Comparison of ENCODE assay signal across 30 cellular contexts in the genomic region with DNA sequence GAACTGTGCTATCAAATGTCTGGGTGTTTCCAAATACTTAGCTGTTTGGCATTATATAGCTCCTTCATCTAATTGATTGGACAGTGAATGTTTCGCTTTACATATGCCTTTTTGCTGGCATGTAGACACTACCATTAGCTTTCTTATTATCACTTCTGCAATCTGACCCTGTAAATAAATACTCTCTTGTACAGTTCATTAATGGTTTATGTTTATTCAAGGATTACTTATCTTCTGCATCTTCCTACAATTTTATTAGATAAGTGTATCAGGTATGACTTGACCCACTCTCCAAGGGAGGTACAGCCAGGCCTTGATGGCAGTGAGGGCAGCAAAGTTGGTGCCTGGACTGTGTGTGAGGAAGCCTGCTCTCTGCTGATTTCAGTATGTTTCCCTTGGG.
"Had no signal": no experiment of that assay in that cellular context is flagged by ENCODE, and none has a peak within 500 bp of the region (broad histone marks: within the 10 kb centered on the region; RNA-seq: fewer than 3 reads in every experiment).

No MANE protein-coding gene starts in this region.

- H3K27ac ChIP-seq: left lung, lower lobe of right lung, pancreas, prostate gland, skin epidermis, stomach, testis, thyroid gland, transverse colon, upper lobe of right lung, uterus had no signal

- H3K27me3 ChIP-seq: left lung, pancreas, stomach, testis, thyroid gland, transverse colon, upper lobe of right lung, uterus had no signal

- H3K9me3 ChIP-seq: left lung, lower lobe of right lung, pancreas, prostate gland, stomach, testis, thyroid gland, transverse colon, upper lobe of right lung, uterus had no signal

- DNase-seq: immature natural killer cell; kidney; left colon; lower lobe of right lung; mammary epithelial cell; mesenchymal stem cell; naive thymus-derived CD8-positive, alpha-beta T cell; nucleus accumbens; pancreas; posterior cingulate gyrus; retina; right cardiac atrium; stimulated activated CD4-positive, alpha-beta T cell treated with anti-CD3 and anti-CD28 coated beads, Interleukin-12 subunit alpha, Interleukin-12 subunit beta, amount 100 ng/mL, for 4 hours; stimulated activated CD4-positive, alpha-beta T cell treated with anti-CD3 and anti-CD28 coated beads, Interleukin-15, amount 100 ng/mL, for 24 hours; stimulated activated CD4-positive, alpha-beta T cell treated with anti-CD3 and anti-CD28 coated beads, Interleukin-2, amount 100 ng/mL, for 24 hours; stimulated activated CD4-positive, alpha-beta T cell treated with anti-CD3 and anti-CD28 coated beads, Interleukin-4, amount 100 ng/mL, for 1 hour; stimulated activated naive B cell treated with anti-CD40 and anti-IgM and Interleukin-4, amounts not matched to agents 10 μg/mL and 1 μg/mL and 100 μg/mL, for 72 hours; stimulated activated naive CD8-positive, alpha-beta T cell treated with anti-CD3 and anti-CD28 coated beads, Interleukin-15, Interleukin-2, amounts not matched to agents 100 U/mL and 50 U/mL, for 24 hours; stomach; testis; thyroid gland; transverse colon; upper lobe of right lung; uterus had no signal

- H3K4me1 ChIP-seq: left lung, lower lobe of right lung, pancreas, prostate gland, stomach, thyroid gland, transverse colon, upper lobe of right lung, uterus had no signal

- H3K9me3 Mint-ChIP-seq: nephron; neural crest cell; stimulated activated naive B cell treated with anti-CD40 and anti-IgM and Interleukin-4, amounts not matched to agents 10 μg/mL and 1 μg/mL and 100 μg/mL, for 72 hours had no signal

- H3K27me3 Mint-ChIP-seq: naive thymus-derived CD8-positive, alpha-beta T cell had no signal

- H3K27ac Mint-ChIP-seq: immature natural killer cell; naive thymus-derived CD8-positive, alpha-beta T cell; nephron; stimulated activated naive B cell treated with anti-CD40 and anti-IgM and Interleukin-4, amounts not matched to agents 10 μg/mL and 1 μg/mL and 100 μg/mL, for 72 hours had no signal

- ATAC-seq: left colon; left lung; lower lobe of right lung; naive thymus-derived CD8-positive, alpha-beta T cell; pancreas; right cardiac atrium; sciatic nerve; stimulated activated naive B cell treated with anti-CD40 and anti-IgM and Interleukin-4, amounts not matched to agents 10 μg/mL and 1 μg/mL and 100 μg/mL, for 72 hours; stimulated activated naive CD8-positive, alpha-beta T cell treated with anti-CD3 and anti-CD28 coated beads, Interleukin-15, Interleukin-2, amounts not matched to agents 100 U/mL and 50 U/mL, for 24 hours; upper lobe of right lung had no signal

- H3K36me3 ChIP-seq: left lung, lower lobe of right lung, pancreas, prostate gland, stomach, thyroid gland, transverse colon, upper lobe of right lung, uterus had no signal

- H3K4me1 Mint-ChIP-seq: immature natural killer cell; naive thymus-derived CD8-positive, alpha-beta T cell; nephron; neural crest cell; stimulated activated naive B cell treated with anti-CD40 and anti-IgM and Interleukin-4, amounts not matched to agents 10 μg/mL and 1 μg/mL and 100 μg/mL, for 72 hours had no signal

- H3K36me3 Mint-ChIP-seq: immature natural killer cell; naive thymus-derived CD8-positive, alpha-beta T cell; stimulated activated naive B cell treated with anti-CD40 and anti-IgM and Interleukin-4, amounts not matched to agents 10 μg/mL and 1 μg/mL and 100 μg/mL, for 72 hours had no signal

- H3K4me3 Mint-ChIP-seq: immature natural killer cell; naive thymus-derived CD8-positive, alpha-beta T cell; nephron; neural crest cell; stimulated activated naive B cell treated with anti-CD40 and anti-IgM and Interleukin-4, amounts not matched to agents 10 μg/mL and 1 μg/mL and 100 μg/mL, for 72 hours had no signal

- H3K4me3 ChIP-seq: left lung, lower lobe of right lung, pancreas, prostate gland, skin epidermis, stomach, testis, thyroid gland, transverse colon, upper lobe of right lung, uterus had no signal
